ENCODE assay signal across 9 cellular contexts in genomic region chr19:37217533-37217854, GRCh38. TPM values are rescaled to one million over a fixed set of nuclear protein-coding genes. Genes with fewer than 3 reads are reported as not detected.
DNase-seq lines count a peak whose midpoint lies in the region; ATAC-seq, FAIRE-seq and TF ChIP-seq lines count a peak whose summit lies in the region.
"Had no signal": no experiment of that assay in that cellular context is flagged by ENCODE, and none has a peak within 500 bp of the region (broad histone marks: within the 10 kb centered on the region; RNA-seq: fewer than 3 reads in every experiment).

No MANE protein-coding gene starts in this region.

- H3K4me3 Mint-ChIP-seq in activated CD4-positive, alpha-beta T cell treated with anti-CD3 and anti-CD28 coated beads for 36 hours, result peak overlapping the region; percentile 93

- H3K79me2 ChIP-seq in Loucy (ENCODE audit: insufficient read depth, low read length), result peaks cover 29% of the 10 kb centered on the region

- H3K4me3 ChIP-seq in Loucy (ENCODE audit: low read length, poor library complexity, severe bottlenecking) (peak overlapping the region; percentile 97), epithelial cell of esophagus (ENCODE audit: low read length) (peak overlapping the region; percentile 94), retinal pigment epithelial cell (ENCODE audit: low read length) (peak overlapping the region; percentile 99)

- no peaks in the 10 kb centered on the region for H3F3A ChIP-seq in Loucy (ENCODE audit: low read depth)

- POLR2A ChIA-PET in activated CD4-positive, alpha-beta T cell treated with anti-CD3 and anti-CD28 coated beads for 36 hours (lab: Charles Lee), result interaction anchor here (0.6 to 1.4 kb wide), 2 partner anchors 139 to 242 kb away, joined by 3 to 8 read pairs; partner anchors contain the start of gene ZNF420

- H3K27me3 Mint-ChIP-seq in activated CD4-positive, alpha-beta T cell treated with anti-CD3 and anti-CD28 coated beads for 36 hours, result no peaks in the 10 kb centered on the region

- no peak for FAIRE-seq in HTR-8/SVneo (lab: Jason Lieb, UNC)
- FAIRE-seq: islet of Langerhans had no signal

- CTCF ChIA-PET in activated CD4-positive, alpha-beta T cell treated with anti-CD3 and anti-CD28 coated beads for 36 hours (lab: Charles Lee), result interaction anchor here (0.8 to 1.4 kb wide), 3 partner anchors 9 to 367 kb away, joined by 4 to 7 read pairs (median 5); partner anchors contain the start of genes ZNF345 and ZNF585A

- no peaks in the 10 kb centered on the region for H3K27me3 ChIP-seq in Loucy (ENCODE audit: insufficient read depth, low read length, poor library complexity, severe bottlenecking)

- TF ChIP-seq CTCF in Loucy (conservative IDR thresholded peaks at IDR 0.05; ENCODE audit: low read length) (no peak), epithelial cell of esophagus (IDR thresholded peaks at IDR 0.05; ENCODE audit: insufficient read depth, low read depth, low read length, missing control alignments) (no peak), retinal pigment epithelial cell (conservative IDR thresholded peaks at IDR 0.05; ENCODE audit: low read depth, low read length) (no peak)

- peak overlapping the region; percentile 99 for H3K27ac Mint-ChIP-seq in activated CD4-positive, alpha-beta T cell treated with anti-CD3 and anti-CD28 coated beads for 36 hours

- peak overlapping the region; percentile 93 for H3K9ac ChIP-seq in Loucy (ENCODE audit: low read depth, low read length, poor library complexity, severe bottlenecking)

- intact Hi-C loops in activated CD4-positive, alpha-beta T cell treated with anti-CD3 and anti-CD28 coated beads for 36 hours (cut with DNase I, micrococcal nuclease), result loop anchor here (1.0 to 5.0 kb wide), 14 partner anchors 45 to 1100 kb away; partner anchors contain the start of genes ZNF565 (in 2 of the 2), TBCB (in 1 of the 2), ZFP30 (in 1 of the 2) and ZNF146 (in 1 of the 2)

- H3K4me2 ChIP-seq in Loucy (ENCODE audit: low read depth, low read length, poor library complexity, severe bottlenecking), result peak overlapping the region; percentile 97

- no peak for DNase-seq in activated CD4-positive, alpha-beta T cell treated with anti-CD3 and anti-CD28 coated beads for 36 hours
- DNase-seq in activated CD4-positive, alpha-beta T cell treated with anti-CD3 and anti-CD28 coated beads, Interleukin-2, amount 50 U/mL, for 4 hours, result no peak
- DNase-seq in epithelial cell of esophagus (ENCODE audit: low read depth) (no peak), retinal pigment epithelial cell (ENCODE audit: low read depth) (no peak), HTR-8/SVneo (ENCODE audit: insufficient read length, low spot score) (no peak), NOMO-1 treated with DMSO at 0.1 percent for 48 hours (lab: John Stamatoyannopoulos, UW; ENCODE audit: unreplicated experiment) (no peak)
- no peak for DNase-seq in activated CD4-positive, CD25-positive, alpha-beta regulatory T cell treated with anti-CD3 and anti-CD28 coated beads, Interleukin-2, amount 50 U/mL, for 72 hours

- H2AFZ ChIP-seq in Loucy (ENCODE audit: low read length), result peak overlapping the region; percentile 87

- peaks cover 24% of the 10 kb centered on the region for H3K4me1 Mint-ChIP-seq in activated CD4-positive, alpha-beta T cell treated with anti-CD3 and anti-CD28 coated beads for 36 hours

- peaks cover 14% of the 10 kb centered on the region for H3K9me3 Mint-ChIP-seq in activated CD4-positive, alpha-beta T cell treated with anti-CD3 and anti-CD28 coated beads for 36 hours (ENCODE audit: low read depth)

- H3K36me3 Mint-ChIP-seq in activated CD4-positive, alpha-beta T cell treated with anti-CD3 and anti-CD28 coated beads for 36 hours (ENCODE audit: low read depth), result peaks cover 40% of the 10 kb centered on the region

- no peaks in the 10 kb centered on the region for H3K9me2 ChIP-seq in Loucy (replicated peaks; ENCODE audit: low read depth, low read length)

- no peaks in the 10 kb centered on the region for H4K20me1 ChIP-seq in Loucy (ENCODE audit: insufficient read depth, low read length, poor library complexity, severe bottlenecking)

- peaks cover 16% of the 10 kb centered on the region for H3K4me1 ChIP-seq in Loucy (ENCODE audit: insufficient read depth, low read length, poor library complexity, severe bottlenecking)

- no peaks in the 10 kb centered on the region for H3K9me3 ChIP-seq in Loucy (ENCODE audit: insufficient read depth, low read depth, low read length)

- ATAC-seq in activated CD4-positive, alpha-beta T cell treated with anti-CD3 and anti-CD28 coated beads for 36 hours, result peak; percentile 89

- H3K36me3 ChIP-seq in Loucy (ENCODE audit: insufficient read depth, low read length), result no peaks in the 10 kb centered on the region

RNA-seq across cellular contexts. Expression of gene ZNF383, which starts 0.5 kb away (rescaled TPM):
- 1 to 10 TPM; 8.5 to 9.2 TPM for total RNA-seq in activated CD4-positive, alpha-beta T cell treated with anti-CD3 and anti-CD28 coated beads for 36 hours

RNA-seq across cellular contexts. Expression of gene ZNF585B, which starts 7.2 kb away (rescaled TPM):
- total RNA-seq in activated CD4-positive, alpha-beta T cell treated with anti-CD3 and anti-CD28 coated beads for 36 hours, result 10 to 100 TPM; 10.4 to 11.2 TPM

RNA-seq across cellular contexts. Expression of gene ZNF585A, which starts 45.0 kb away (rescaled TPM):
- 1 to 10 TPM; 8.7 to 9.8 TPM for total RNA-seq in activated CD4-positive, alpha-beta T cell treated with anti-CD3 and anti-CD28 coated beads for 36 hours
